Comparison of ENCODE assay signal across 1 cellular context in the genomic region with DNA sequence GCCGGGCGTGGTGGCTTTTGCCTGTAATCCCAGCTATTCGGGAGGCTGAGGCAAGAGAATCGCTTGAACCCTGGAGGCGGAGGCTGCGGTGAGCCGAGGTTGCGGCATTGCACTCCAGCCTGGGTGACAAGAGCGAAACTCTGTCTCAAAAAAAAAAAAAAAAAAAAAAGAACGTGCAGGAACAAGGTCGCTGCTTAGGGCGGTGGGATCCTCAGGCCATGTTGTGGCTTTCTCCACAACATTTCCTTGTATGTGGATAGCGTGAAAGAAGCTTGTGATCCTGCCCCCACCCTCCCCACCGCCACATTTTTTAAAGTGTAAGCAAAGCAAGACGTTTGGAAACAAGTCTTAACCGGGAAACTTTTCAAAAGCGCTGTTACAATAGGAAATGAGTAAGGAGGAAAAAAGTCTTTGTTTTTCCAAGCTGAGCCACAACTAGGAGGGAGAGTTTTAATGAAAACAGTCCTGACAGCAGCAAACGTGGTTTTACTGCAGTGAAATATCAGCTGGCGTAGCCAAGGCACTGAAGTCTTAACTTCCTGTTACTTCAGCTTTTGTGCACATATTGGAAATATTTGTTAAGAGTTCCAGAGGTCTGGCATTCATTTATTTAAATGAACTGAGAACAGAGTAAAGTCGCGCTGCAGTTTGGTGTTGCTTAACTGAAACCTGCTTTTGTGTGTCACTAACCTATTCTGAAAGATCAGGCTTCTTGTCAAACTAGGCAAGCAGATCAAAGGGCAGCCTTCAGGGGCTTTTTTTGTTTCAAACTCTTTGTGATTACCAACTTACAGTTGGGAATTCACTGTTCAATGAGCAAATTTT.
A peak's percentile ranks its signal among the peaks of the same experiment; 100 is the strongest.
TF ChIP-seq lines count a peak whose summit lies in the region.

No MANE protein-coding gene starts in this region.

TF ChIP-seq in K562, 482 proteins besides CTCF, POLR2A, EP300 and RAD21 (continued from another document and continues in another):
- TF ChIP-seq, protein P1, sequence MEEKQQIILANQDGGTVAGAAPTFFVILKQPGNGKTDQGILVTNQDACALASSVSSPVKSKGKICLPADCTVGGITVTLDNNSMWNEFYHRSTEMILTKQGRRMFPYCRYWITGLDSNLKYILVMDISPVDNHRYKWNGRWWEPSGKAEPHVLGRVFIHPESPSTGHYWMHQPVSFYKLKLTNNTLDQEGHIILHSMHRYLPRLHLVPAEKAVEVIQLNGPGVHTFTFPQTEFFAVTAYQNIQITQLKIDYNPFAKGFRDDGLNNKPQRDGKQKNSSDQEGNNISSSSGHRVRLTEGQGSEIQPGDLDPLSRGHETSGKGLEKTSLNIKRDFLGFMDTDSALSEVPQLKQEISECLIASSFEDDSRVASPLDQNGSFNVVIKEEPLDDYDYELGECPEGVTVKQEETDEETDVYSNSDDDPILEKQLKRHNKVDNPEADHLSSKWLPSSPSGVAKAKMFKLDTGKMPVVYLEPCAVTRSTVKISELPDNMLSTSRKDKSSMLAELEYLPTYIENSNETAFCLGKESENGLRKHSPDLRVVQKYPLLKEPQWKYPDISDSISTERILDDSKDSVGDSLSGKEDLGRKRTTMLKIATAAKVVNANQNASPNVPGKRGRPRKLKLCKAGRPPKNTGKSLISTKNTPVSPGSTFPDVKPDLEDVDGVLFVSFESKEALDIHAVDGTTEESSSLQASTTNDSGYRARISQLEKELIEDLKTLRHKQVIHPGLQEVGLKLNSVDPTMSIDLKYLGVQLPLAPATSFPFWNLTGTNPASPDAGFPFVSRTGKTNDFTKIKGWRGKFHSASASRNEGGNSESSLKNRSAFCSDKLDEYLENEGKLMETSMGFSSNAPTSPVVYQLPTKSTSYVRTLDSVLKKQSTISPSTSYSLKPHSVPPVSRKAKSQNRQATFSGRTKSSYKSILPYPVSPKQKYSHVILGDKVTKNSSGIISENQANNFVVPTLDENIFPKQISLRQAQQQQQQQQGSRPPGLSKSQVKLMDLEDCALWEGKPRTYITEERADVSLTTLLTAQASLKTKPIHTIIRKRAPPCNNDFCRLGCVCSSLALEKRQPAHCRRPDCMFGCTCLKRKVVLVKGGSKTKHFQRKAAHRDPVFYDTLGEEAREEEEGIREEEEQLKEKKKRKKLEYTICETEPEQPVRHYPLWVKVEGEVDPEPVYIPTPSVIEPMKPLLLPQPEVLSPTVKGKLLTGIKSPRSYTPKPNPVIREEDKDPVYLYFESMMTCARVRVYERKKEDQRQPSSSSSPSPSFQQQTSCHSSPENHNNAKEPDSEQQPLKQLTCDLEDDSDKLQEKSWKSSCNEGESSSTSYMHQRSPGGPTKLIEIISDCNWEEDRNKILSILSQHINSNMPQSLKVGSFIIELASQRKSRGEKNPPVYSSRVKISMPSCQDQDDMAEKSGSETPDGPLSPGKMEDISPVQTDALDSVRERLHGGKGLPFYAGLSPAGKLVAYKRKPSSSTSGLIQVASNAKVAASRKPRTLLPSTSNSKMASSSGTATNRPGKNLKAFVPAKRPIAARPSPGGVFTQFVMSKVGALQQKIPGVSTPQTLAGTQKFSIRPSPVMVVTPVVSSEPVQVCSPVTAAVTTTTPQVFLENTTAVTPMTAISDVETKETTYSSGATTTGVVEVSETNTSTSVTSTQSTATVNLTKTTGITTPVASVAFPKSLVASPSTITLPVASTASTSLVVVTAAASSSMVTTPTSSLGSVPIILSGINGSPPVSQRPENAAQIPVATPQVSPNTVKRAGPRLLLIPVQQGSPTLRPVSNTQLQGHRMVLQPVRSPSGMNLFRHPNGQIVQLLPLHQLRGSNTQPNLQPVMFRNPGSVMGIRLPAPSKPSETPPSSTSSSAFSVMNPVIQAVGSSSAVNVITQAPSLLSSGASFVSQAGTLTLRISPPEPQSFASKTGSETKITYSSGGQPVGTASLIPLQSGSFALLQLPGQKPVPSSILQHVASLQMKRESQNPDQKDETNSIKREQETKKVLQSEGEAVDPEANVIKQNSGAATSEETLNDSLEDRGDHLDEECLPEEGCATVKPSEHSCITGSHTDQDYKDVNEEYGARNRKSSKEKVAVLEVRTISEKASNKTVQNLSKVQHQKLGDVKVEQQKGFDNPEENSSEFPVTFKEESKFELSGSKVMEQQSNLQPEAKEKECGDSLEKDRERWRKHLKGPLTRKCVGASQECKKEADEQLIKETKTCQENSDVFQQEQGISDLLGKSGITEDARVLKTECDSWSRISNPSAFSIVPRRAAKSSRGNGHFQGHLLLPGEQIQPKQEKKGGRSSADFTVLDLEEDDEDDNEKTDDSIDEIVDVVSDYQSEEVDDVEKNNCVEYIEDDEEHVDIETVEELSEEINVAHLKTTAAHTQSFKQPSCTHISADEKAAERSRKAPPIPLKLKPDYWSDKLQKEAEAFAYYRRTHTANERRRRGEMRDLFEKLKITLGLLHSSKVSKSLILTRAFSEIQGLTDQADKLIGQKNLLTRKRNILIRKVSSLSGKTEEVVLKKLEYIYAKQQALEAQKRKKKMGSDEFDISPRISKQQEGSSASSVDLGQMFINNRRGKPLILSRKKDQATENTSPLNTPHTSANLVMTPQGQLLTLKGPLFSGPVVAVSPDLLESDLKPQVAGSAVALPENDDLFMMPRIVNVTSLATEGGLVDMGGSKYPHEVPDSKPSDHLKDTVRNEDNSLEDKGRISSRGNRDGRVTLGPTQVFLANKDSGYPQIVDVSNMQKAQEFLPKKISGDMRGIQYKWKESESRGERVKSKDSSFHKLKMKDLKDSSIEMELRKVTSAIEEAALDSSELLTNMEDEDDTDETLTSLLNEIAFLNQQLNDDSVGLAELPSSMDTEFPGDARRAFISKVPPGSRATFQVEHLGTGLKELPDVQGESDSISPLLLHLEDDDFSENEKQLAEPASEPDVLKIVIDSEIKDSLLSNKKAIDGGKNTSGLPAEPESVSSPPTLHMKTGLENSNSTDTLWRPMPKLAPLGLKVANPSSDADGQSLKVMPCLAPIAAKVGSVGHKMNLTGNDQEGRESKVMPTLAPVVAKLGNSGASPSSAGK (IDR thresholded peaks at IDR 0.05): no peak
- TF ChIP-seq ZNF778 (CRISPR knock-in tag; IDR thresholded peaks at IDR 0.05) (no peak), ZFPM2 (CRISPR knock-in tag; IDR thresholded peaks at IDR 0.05) (no peak), ESRRB (CRISPR knock-in tag; IDR thresholded peaks at IDR 0.05; ENCODE audit: borderline replicate concordance) (no peak), JUN (IDR thresholded peaks at IDR 0.05; ENCODE audit: borderline replicate concordance, low read depth, low read length) (no peak), JUN (CRISPR knock-in tag; IDR thresholded peaks at IDR 0.05; ENCODE audit: borderline replicate concordance) (peak; percentile 79; the same call in 1 of the 2 replicates), CBX1 (IDR thresholded peaks at IDR 0.05; ENCODE audit: low read depth) (no peak), ZNF12 (CRISPR knock-in tag; IDR thresholded peaks at IDR 0.05) (0 out of 2 replicates have a peak, but pooled peaks have one; percentile 41), MCM2 (IDR thresholded peaks at IDR 0.05; ENCODE audit: low read depth) (no peak), BRF1 (IDR thresholded peaks at IDR 0.05; ENCODE audit: borderline replicate concordance, extremely low read depth, insufficient read length) (no peak), ZNF695 (CRISPR knock-in tag; IDR thresholded peaks at IDR 0.05) (no peak), PTRF (tag; IDR thresholded peaks at IDR 0.05) (no peak), LEF1 (IDR thresholded peaks at IDR 0.05) (no peak), HDAC2 (IDR thresholded peaks at IDR 0.05) (no peak), TEAD4 (IDR thresholded peaks at IDR 0.05; ENCODE audit: low read length) (no peak; the same call in 1 of the 2 replicates), TEAD4 (CRISPR knock-in tag; IDR thresholded peaks at IDR 0.05; ENCODE audit: borderline replicate concordance) (0 out of 2 replicates have a peak, but pooled peaks have one; percentile 36), ATF1 (CRISPR knock-in tag; IDR thresholded peaks at IDR 0.05) (no peak), ATF1 (tag; IDR thresholded peaks at IDR 0.05) (no peak), ZNF766 (CRISPR knock-in tag; conservative IDR thresholded peaks at IDR 0.05) (no peak), GTF2E2 (tag; IDR thresholded peaks at IDR 0.05) (no peak), RBBP5 (IDR thresholded peaks at IDR 0.05; ENCODE audit: borderline replicate concordance, insufficient read depth, low read length, poor library complexity, severe bottlenecking) (peak; percentile 67)
- TF ChIP-seq, protein P2, sequence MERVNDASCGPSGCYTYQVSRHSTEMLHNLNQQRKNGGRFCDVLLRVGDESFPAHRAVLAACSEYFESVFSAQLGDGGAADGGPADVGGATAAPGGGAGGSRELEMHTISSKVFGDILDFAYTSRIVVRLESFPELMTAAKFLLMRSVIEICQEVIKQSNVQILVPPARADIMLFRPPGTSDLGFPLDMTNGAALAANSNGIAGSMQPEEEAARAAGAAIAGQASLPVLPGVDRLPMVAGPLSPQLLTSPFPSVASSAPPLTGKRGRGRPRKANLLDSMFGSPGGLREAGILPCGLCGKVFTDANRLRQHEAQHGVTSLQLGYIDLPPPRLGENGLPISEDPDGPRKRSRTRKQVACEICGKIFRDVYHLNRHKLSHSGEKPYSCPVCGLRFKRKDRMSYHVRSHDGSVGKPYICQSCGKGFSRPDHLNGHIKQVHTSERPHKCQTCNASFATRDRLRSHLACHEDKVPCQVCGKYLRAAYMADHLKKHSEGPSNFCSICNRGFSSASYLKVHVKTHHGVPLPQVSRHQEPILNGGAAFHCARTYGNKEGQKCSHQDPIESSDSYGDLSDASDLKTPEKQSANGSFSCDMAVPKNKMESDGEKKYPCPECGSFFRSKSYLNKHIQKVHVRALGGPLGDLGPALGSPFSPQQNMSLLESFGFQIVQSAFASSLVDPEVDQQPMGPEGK (CRISPR knock-in tag; IDR thresholded peaks at IDR 0.05; ENCODE audit: borderline replicate concordance): no peak
- TF ChIP-seq, protein P3, sequence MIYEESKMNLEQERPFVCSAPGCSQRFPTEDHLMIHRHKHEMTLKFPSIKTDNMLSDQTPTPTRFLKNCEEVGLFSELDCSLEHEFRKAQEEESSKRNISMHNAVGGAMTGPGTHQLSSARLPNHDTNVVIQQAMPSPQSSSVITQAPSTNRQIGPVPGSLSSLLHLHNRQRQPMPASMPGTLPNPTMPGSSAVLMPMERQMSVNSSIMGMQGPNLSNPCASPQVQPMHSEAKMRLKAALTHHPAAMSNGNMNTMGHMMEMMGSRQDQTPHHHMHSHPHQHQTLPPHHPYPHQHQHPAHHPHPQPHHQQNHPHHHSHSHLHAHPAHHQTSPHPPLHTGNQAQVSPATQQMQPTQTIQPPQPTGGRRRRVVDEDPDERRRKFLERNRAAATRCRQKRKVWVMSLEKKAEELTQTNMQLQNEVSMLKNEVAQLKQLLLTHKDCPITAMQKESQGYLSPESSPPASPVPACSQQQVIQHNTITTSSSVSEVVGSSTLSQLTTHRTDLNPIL (CRISPR knock-in tag; IDR thresholded peaks at IDR 0.05): no peak
- TF ChIP-seq, protein P4, sequence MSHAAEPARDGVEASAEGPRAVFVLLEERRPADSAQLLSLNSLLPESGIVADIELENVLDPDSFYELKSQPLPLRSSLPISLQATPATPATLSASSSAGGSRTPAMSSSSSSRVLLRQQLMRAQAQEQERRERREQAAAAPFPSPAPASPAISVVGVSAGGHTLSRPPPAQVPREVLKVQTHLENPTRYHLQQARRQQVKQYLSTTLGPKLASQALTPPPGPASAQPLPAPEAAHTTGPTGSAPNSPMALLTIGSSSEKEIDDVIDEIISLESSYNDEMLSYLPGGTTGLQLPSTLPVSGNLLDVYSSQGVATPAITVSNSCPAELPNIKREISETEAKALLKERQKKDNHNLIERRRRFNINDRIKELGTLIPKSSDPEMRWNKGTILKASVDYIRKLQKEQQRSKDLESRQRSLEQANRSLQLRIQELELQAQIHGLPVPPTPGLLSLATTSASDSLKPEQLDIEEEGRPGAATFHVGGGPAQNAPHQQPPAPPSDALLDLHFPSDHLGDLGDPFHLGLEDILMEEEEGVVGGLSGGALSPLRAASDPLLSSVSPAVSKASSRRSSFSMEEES (CRISPR knock-in tag; IDR thresholded peaks at IDR 0.05): no peak
- TF ChIP-seq, protein P5, sequence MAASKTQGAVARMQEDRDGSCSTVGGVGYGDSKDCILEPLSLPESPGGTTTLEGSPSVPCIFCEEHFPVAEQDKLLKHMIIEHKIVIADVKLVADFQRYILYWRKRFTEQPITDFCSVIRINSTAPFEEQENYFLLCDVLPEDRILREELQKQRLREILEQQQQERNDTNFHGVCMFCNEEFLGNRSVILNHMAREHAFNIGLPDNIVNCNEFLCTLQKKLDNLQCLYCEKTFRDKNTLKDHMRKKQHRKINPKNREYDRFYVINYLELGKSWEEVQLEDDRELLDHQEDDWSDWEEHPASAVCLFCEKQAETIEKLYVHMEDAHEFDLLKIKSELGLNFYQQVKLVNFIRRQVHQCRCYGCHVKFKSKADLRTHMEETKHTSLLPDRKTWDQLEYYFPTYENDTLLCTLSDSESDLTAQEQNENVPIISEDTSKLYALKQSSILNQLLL (CRISPR knock-in tag; IDR thresholded peaks at IDR 0.05; ENCODE audit: borderline replicate concordance): no peak
- TF ChIP-seq, protein P6, sequence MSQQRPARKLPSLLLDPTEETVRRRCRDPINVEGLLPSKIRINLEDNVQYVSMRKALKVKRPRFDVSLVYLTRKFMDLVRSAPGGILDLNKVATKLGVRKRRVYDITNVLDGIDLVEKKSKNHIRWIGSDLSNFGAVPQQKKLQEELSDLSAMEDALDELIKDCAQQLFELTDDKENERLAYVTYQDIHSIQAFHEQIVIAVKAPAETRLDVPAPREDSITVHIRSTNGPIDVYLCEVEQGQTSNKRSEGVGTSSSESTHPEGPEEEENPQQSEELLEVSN (IDR thresholded peaks at IDR 0.05; ENCODE audit: borderline replicate concordance in 1 of 2, extremely low read depth in 1 of 2, insufficient read depth in 1 of 2, insufficient read length in 1 of 2, low read depth in 1 of 2, low read length in 1 of 2, poor library complexity in 1 of 2, severe bottlenecking in 1 of 2): no peak
- TF ChIP-seq, protein P7, sequence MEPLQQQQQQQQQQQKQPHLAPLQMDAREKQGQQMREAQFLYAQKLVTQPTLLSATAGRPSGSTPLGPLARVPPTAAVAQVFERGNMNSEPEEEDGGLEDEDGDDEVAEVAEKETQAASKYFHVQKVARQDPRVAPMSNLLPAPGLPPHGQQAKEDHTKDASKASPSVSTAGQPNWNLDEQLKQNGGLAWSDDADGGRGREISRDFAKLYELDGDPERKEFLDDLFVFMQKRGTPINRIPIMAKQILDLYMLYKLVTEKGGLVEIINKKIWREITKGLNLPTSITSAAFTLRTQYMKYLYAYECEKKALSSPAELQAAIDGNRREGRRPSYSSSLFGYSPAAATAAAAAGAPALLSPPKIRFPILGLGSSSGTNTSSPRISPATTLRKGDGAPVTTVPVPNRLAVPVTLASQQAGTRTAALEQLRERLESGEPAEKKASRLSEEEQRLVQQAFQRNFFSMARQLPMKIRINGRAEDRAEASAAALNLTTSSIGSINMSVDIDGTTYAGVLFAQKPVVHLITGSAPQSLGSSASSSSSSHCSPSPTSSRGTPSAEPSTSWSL (CRISPR knock-in tag; IDR thresholded peaks at IDR 0.05; ENCODE audit: borderline replicate concordance): no peak
- TF ChIP-seq, protein P8, sequence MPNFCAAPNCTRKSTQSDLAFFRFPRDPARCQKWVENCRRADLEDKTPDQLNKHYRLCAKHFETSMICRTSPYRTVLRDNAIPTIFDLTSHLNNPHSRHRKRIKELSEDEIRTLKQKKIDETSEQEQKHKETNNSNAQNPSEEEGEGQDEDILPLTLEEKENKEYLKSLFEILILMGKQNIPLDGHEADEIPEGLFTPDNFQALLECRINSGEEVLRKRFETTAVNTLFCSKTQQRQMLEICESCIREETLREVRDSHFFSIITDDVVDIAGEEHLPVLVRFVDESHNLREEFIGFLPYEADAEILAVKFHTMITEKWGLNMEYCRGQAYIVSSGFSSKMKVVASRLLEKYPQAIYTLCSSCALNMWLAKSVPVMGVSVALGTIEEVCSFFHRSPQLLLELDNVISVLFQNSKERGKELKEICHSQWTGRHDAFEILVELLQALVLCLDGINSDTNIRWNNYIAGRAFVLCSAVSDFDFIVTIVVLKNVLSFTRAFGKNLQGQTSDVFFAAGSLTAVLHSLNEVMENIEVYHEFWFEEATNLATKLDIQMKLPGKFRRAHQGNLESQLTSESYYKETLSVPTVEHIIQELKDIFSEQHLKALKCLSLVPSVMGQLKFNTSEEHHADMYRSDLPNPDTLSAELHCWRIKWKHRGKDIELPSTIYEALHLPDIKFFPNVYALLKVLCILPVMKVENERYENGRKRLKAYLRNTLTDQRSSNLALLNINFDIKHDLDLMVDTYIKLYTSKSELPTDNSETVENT (CRISPR knock-in tag; IDR thresholded peaks at IDR 0.05): no peak
